Comparison of ENCODE assay signal across 8 cellular contexts in the genomic region with DNA sequence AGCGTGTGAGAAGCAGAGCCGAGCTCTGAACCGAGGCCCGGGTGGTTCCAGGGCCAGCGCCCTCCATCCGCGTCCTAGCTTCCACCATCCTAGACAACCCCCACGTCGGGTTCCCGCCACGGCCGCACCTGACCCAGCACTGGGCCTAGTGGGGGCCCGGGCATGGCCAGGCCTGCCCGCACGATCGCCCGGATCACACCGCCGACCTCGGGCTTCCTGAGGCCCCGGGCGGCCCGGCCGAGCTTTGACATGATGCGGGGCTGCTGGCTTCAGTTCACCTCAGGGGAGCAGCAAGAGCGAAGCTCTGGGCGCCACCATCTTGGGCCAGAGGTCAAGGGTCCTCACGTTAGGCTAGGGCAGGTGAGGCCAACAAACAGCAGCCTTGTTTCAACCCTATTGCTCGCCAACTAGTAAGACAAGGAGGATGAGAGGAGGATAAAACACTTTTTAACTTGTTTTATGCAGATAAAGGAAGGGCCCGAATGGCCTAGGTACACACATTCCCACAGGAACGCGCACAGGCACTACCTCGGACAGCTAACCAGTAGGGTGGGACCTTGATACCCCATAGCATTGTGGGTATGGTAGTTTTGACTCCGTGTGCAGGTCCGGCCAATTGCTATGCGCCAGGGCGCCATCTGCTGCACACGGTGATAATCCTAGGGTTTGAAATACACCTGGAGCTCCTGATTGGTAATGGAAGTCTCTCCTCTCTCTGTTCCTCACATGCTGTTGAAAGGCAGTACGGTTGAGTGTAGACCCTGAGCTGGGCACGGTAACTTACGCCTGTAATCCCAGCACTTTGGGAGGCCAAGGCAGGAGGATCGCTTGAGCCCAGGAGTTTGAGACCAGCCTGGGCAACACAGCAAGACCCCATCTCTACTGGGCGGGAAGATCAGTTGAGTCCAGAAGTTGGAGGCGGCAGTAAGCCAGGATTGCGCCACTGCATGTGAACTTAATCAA. TPM values are rescaled to one million over a fixed set of nuclear protein-coding genes. Genes with fewer than 3 reads are reported as not detected.
DNase-seq lines count a peak whose midpoint lies in the region; ATAC-seq, FAIRE-seq and TF ChIP-seq lines count a peak whose summit lies in the region.

A gene (minus strand): TSS at position 345 of the 963 bp plus-strand sequence. CDS start 94 bp downstream, at position 251.

- H3K27me3 Mint-ChIP-seq in T-helper 1 cell treated with Interleukin-12 subunit alpha and Interleukin-12 subunit beta and Interleukin-4 antibody, amounts not matched to agents 30 μg/mL and 1 μg/mL, for 36 hours (ENCODE audit: low read depth) = no peaks in the 10 kb centered on the region

- peak within 1 kb of the TSS; percentile 88 for H3K4me3 Mint-ChIP-seq in T-helper 1 cell treated with Interleukin-12 subunit alpha and Interleukin-12 subunit beta and Interleukin-4 antibody, amounts not matched to agents 30 μg/mL and 1 μg/mL, for 36 hours

- FAIRE-seq in GM12892 (lab: Jason Lieb, UNC) = peak; percentile 100

- peak within 1 kb of the TSS; percentile 96 for H3K27ac Mint-ChIP-seq in T-helper 1 cell treated with Interleukin-12 subunit alpha and Interleukin-12 subunit beta and Interleukin-4 antibody, amounts not matched to agents 30 μg/mL and 1 μg/mL, for 36 hours

- ATAC-seq in HG02870 (IDR thresholded peaks at IDR 0.05; ENCODE audit: unreplicated experiment) = peak; percentile 96

- H3K4me1 ChIP-seq in right atrium auricular region (peaks cover 0 to 10% of the 10 kb centered on the region in 2 donors), vagina (peaks cover 11% of the 10 kb centered on the region)

- TF ChIP-seq CTCF in right atrium auricular region (IDR thresholded peaks at IDR 0.05) = peak; percentile 57 to 81
- TF ChIP-seq CTCF in vagina (IDR thresholded peaks at IDR 0.05) = peak; percentile 23 to 91 (median 25)

- DNase-seq in GM12892 (ENCODE audit: insufficient read length) (peak; percentile 85), NCI-H146 treated with DMSO at 0.1 percent for 48 hours (lab: John Stamatoyannopoulos, UW; ENCODE audit: unreplicated experiment) (peak; percentile 93), amygdala (lab: John Stamatoyannopoulos, UW) (peak; percentile 32 to 96 (median 86)), right atrium auricular region (ENCODE audit: low spot score) (peak; percentile 83), pulmonary artery endothelial cell (ENCODE audit: low read depth, low spot score) (peak; percentile 77), vagina (ENCODE audit: extremely low spot score in 2 of 2) (no peak)

- H3K9me3 Mint-ChIP-seq in T-helper 1 cell treated with Interleukin-12 subunit alpha and Interleukin-12 subunit beta and Interleukin-4 antibody, amounts not matched to agents 30 μg/mL and 1 μg/mL, for 36 hours = peaks cover 9% of the 10 kb centered on the region

- peak within 1 kb of the TSS; percentile 70 to 89 for H3K27ac ChIP-seq in right atrium auricular region
- H3K27ac ChIP-seq in vagina = peak within 1 kb of the TSS; percentile 87

- H3K4me3 ChIP-seq in right atrium auricular region (peak within 1 kb of the TSS; percentile 71 to 80), vagina (peak within 1 kb of the TSS; percentile 68 to 97)

- H3K9me3 ChIP-seq in right atrium auricular region = peaks cover 0 to 11% of the 10 kb centered on the region in 2 donors
- H3K9me3 ChIP-seq in vagina = no peaks in the 10 kb centered on the region

- peaks cover 14% of the 10 kb centered on the region for H3K4me1 Mint-ChIP-seq in T-helper 1 cell treated with Interleukin-12 subunit alpha and Interleukin-12 subunit beta and Interleukin-4 antibody, amounts not matched to agents 30 μg/mL and 1 μg/mL, for 36 hours (ENCODE audit: low read depth)

- TF ChIP-seq POLR2A in GM12892 (IDR thresholded peaks at IDR 0.05; ENCODE audit: low read depth, low read length) (peak; percentile 70; the same call in 1 of the 2 replicates), vagina (IDR thresholded peaks at IDR 0.05) (no peak)

- intact Hi-C loops in vagina (cut with DNase I) = no loop called here

- H3K27me3 ChIP-seq in right atrium auricular region (no peaks in the 10 kb centered on the region), vagina (no peaks in the 10 kb centered on the region)

- peaks cover 7% of the 10 kb centered on the region for H3K36me3 Mint-ChIP-seq in T-helper 1 cell treated with Interleukin-12 subunit alpha and Interleukin-12 subunit beta and Interleukin-4 antibody, amounts not matched to agents 30 μg/mL and 1 μg/mL, for 36 hours (ENCODE audit: low read depth)

- H3K36me3 ChIP-seq in right atrium auricular region (peaks cover 18% of the 10 kb centered on the region), vagina (peaks cover 0 to 14% of the 10 kb centered on the region in 2 donors)

RNA-seq across cellular contexts. Expression of the gene that starts here (rescaled TPM):
- 85.7 TPM for polyA plus RNA-seq in GM12892 (2012; ENCODE audit: missing spikeins)
- 10 to 100 TPM; 33.1 to 54.4 TPM for total RNA-seq in right atrium auricular region
- 46.9 and 48.5 TPM in 2 replicates for total RNA-seq in pulmonary artery endothelial cell
- 49.4 TPM for total RNA-seq in vagina

Comparison
In these comparisons a context has a peak if more than half of its experiments do, and no peak if none do; other contexts are left out.
1. DNase-seq: peak in GM12892 (single experiment), NCI-H146 treated with DMSO at 0.1 percent for 48 hours (single experiment), amygdala (56 of 56), right atrium auricular region (single experiment) and pulmonary artery endothelial cell (single experiment); none in vagina (0 of 2).